8 cellular contexts compared by ENCODE assay signal in genomic region chr10:3935141-3935540, GRCh38.
DNase-seq lines count a peak whose midpoint lies in the region; ATAC-seq and TF ChIP-seq lines count a peak whose summit lies in the region.

No MANE protein-coding gene starts in this region.

- H3K9me3 Mint-ChIP-seq in activated CD8-positive, alpha-beta memory T cell treated with anti-CD3 and anti-CD28 coated beads, Interleukin-2, amount 10 ng/mL, durations not matched to agents 7 days and 5 days (ENCODE audit: low read depth): peaks cover 3% of the 10 kb centered on the region

- H3K9ac ChIP-seq in skeletal muscle satellite cell (ENCODE audit: low read depth, low read length): peak overlapping the region; percentile 85

- H3K4me3 ChIP-seq in fibroblast of mammary gland (ENCODE audit: control insufficient read depth, low read depth, low read length) (no peak overlapping the region), skeletal muscle satellite cell (ENCODE audit: low read length) (peak overlapping the region; percentile 55)

- H3K4me2 ChIP-seq in skeletal muscle satellite cell (ENCODE audit: low read length): peak overlapping the region; percentile 73

- H3K9me3 ChIP-seq in skeletal muscle satellite cell (replicated peaks; ENCODE audit: low read length): no peaks in the 10 kb centered on the region

- CTCF ChIA-PET in activated CD8-positive, alpha-beta memory T cell treated with anti-CD3 and anti-CD28 coated beads, Interleukin-2, amount 10 ng/mL, durations not matched to agents 7 days and 5 days (lab: Charles Lee): no interaction called here

- DNase-seq in activated CD8-positive, alpha-beta memory T cell treated with anti-CD3 and anti-CD28 coated beads, Interleukin-2, amount 10 ng/mL, durations not matched to agents 7 days and 5 days: peak; percentile 92
- DNase-seq in fibroblast of mammary gland (ENCODE audit: low read depth): peak; percentile 92
- no peak for DNase-seq in NCI-H524 treated with DMSO at 0.1 percent for 48 hours (lab: John Stamatoyannopoulos, UW)
- DNase-seq in SHP77 treated with DMSO at 0.1 percent for 48 hours (lab: John Stamatoyannopoulos, UW): no peak
- no peak for DNase-seq in SKM-1 treated with dmso at 0.1 percent for 144 hours (lab: John Stamatoyannopoulos, UW; ENCODE audit: unreplicated experiment)

- H3K4me1 Mint-ChIP-seq in activated CD8-positive, alpha-beta memory T cell treated with anti-CD3 and anti-CD28 coated beads, Interleukin-2, amount 10 ng/mL, durations not matched to agents 7 days and 5 days: peaks cover 48% of the 10 kb centered on the region

- peak; percentile 99 for ATAC-seq in GM19035 (IDR thresholded peaks at IDR 0.05; ENCODE audit: unreplicated experiment)
- peak; percentile 94 for ATAC-seq in HG03097 (IDR thresholded peaks at IDR 0.05; ENCODE audit: low FRiP score, unreplicated experiment)
- peak; percentile 96 for ATAC-seq in activated CD8-positive, alpha-beta memory T cell treated with anti-CD3 and anti-CD28 coated beads, Interleukin-2, amount 10 ng/mL, durations not matched to agents 7 days and 5 days

- H3K36me3 ChIP-seq in skeletal muscle satellite cell (ENCODE audit: insufficient read depth, low read length): no peaks in the 10 kb centered on the region

- no peaks in the 10 kb centered on the region for H3K27me3 Mint-ChIP-seq in activated CD8-positive, alpha-beta memory T cell treated with anti-CD3 and anti-CD28 coated beads, Interleukin-2, amount 10 ng/mL, durations not matched to agents 7 days and 5 days

- TF ChIP-seq CTCF in fibroblast of mammary gland (conservative IDR thresholded peaks at IDR 0.05; ENCODE audit: control insufficient read depth, insufficient read depth, low read depth, low read length): peak; percentile 7

- peaks cover 42% of the 10 kb centered on the region for H3K36me3 Mint-ChIP-seq in activated CD8-positive, alpha-beta memory T cell treated with anti-CD3 and anti-CD28 coated beads, Interleukin-2, amount 10 ng/mL, durations not matched to agents 7 days and 5 days

- H3K27ac Mint-ChIP-seq in activated CD8-positive, alpha-beta memory T cell treated with anti-CD3 and anti-CD28 coated beads, Interleukin-2, amount 10 ng/mL, durations not matched to agents 7 days and 5 days: peak overlapping the region; percentile 92

- H3K4me3 Mint-ChIP-seq in activated CD8-positive, alpha-beta memory T cell treated with anti-CD3 and anti-CD28 coated beads, Interleukin-2, amount 10 ng/mL, durations not matched to agents 7 days and 5 days: peak overlapping the region; percentile 67

- no peaks in the 10 kb centered on the region for H3K27me3 ChIP-seq in skeletal muscle satellite cell (ENCODE audit: control insufficient read depth, insufficient read depth, low read length)

- H3K4me1 ChIP-seq in skeletal muscle satellite cell (ENCODE audit: control insufficient read depth, insufficient read depth, low read length): peaks cover 21% of the 10 kb centered on the region

Comparison
In these comparisons a context has a peak if more than half of its experiments do, and no peak if none do; other contexts are left out.
1. DNase-seq: peak in activated CD8-positive, alpha-beta memory T cell treated with anti-CD3 and anti-CD28 coated beads, Interleukin-2, amount 10 ng/mL, durations not matched to agents 7 days and 5 days (single experiment) and fibroblast of mammary gland (single experiment); none in NCI-H524 treated with DMSO at 0.1 percent for 48 hours (single experiment), SHP77 treated with DMSO at 0.1 percent for 48 hours (single experiment) and SKM-1 treated with dmso at 0.1 percent for 144 hours (single experiment).
2. Peak in every context shown above with its lines, with median percentiles within 50 percentile points of each other: ATAC-seq.